8 cellular contexts compared by ENCODE assay signal in the genomic region with DNA sequence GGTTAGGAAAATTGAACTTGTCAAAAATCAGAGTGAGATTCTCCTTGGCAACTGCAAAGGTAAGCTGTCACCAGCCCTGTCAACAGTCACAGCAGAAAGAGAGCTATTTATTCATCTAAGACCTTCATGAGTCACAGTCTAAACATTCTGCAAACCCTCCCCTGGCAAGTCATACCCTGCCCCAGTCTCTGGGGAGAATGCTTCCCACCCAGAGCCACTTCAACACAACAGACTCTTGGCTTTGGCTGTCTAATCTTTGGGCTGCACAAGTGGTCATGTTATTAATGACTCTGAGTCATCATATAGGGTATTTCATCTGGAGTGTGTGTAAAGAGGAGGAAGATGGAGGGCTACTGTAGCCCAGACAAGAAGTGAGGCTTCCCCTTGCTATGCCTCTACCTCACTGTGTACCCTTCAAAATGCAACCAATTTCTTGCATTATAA.
DNase-seq lines count a peak whose midpoint lies in the region; ATAC-seq and TF ChIP-seq lines count a peak whose summit lies in the region.

No MANE protein-coding gene starts in this region.

- no peak overlapping the region for H3K14ac ChIP-seq in neuronal stem cell (ENCODE audit: low read length)

- H3K4me1 Mint-ChIP-seq in activated CD4-positive, alpha-beta T cell treated with anti-CD3 and anti-CD28 coated beads, Interleukin-2, amount 10 ng/mL, durations not matched to agents 7 days and 5 days = no peaks in the 10 kb centered on the region

- TF ChIP-seq CTCF in AG09309 (IDR thresholded peaks at IDR 0.05; ENCODE audit: control insufficient read depth, insufficient read depth, low read depth, low read length, missing control alignments) (no peak), psoas muscle (IDR thresholded peaks at IDR 0.05) (no peak)

- CTCF ChIA-PET in activated CD4-positive, alpha-beta T cell treated with anti-CD3 and anti-CD28 coated beads, Interleukin-2, amount 10 ng/mL, durations not matched to agents 7 days and 5 days (lab: Charles Lee) = no interaction called here

- H4K91ac ChIP-seq in neuronal stem cell (ENCODE audit: low read depth, low read length, poor library complexity) = no peak overlapping the region

- no peak overlapping the region for H4K8ac ChIP-seq in neuronal stem cell (ENCODE audit: low read depth, low read length)

- H2BK5ac ChIP-seq in neuronal stem cell (ENCODE audit: low read length) = no peak overlapping the region

- POLR2A ChIA-PET in activated CD4-positive, alpha-beta T cell treated with anti-CD3 and anti-CD28 coated beads, Interleukin-2, amount 10 ng/mL, durations not matched to agents 7 days and 5 days (lab: Charles Lee) = no interaction called here

- no peaks in the 10 kb centered on the region for H3K36me3 ChIP-seq in psoas muscle (ENCODE audit: insufficient read depth in 1 of 2, low read depth in 1 of 2)
- H3K36me3 ChIP-seq in neuronal stem cell (replicated peaks in 1 of 2; ENCODE audit: control insufficient read depth in 2 of 2, insufficient read depth in 2 of 2, low read length in 2 of 2) = no peaks in the 10 kb centered on the region

- H2AFZ ChIP-seq in neuronal stem cell (ENCODE audit: low read length) = no peak overlapping the region

- no peak overlapping the region for H2BK12ac ChIP-seq in neuronal stem cell (ENCODE audit: low read length)

- no peak overlapping the region for H3K27ac Mint-ChIP-seq in activated CD4-positive, alpha-beta T cell treated with anti-CD3 and anti-CD28 coated beads, Interleukin-2, amount 10 ng/mL, durations not matched to agents 7 days and 5 days

- H3K18ac ChIP-seq in neuronal stem cell (ENCODE audit: low read length) = no peak overlapping the region

- no peaks in the 10 kb centered on the region for H3K9me3 Mint-ChIP-seq in activated CD4-positive, alpha-beta T cell treated with anti-CD3 and anti-CD28 coated beads, Interleukin-2, amount 10 ng/mL, durations not matched to agents 7 days and 5 days

- H3K9me3 ChIP-seq in psoas muscle = no peaks in the 10 kb centered on the region
- no peaks in the 10 kb centered on the region for H3K9me3 ChIP-seq in neuronal stem cell (replicated peaks in 1 of 2; ENCODE audit: control insufficient read depth in 2 of 2, insufficient read depth in 1 of 2, low read depth in 1 of 2, low read length in 2 of 2)

- H3K27me3 Mint-ChIP-seq in activated CD4-positive, alpha-beta T cell treated with anti-CD3 and anti-CD28 coated beads, Interleukin-2, amount 10 ng/mL, durations not matched to agents 7 days and 5 days = no peaks in the 10 kb centered on the region

- H3K27ac ChIP-seq in psoas muscle (peak overlapping the region; percentile 72), neuronal stem cell (replicated peaks; ENCODE audit: low read length) (no peak overlapping the region)

- ATAC-seq in GM21723 (IDR thresholded peaks at IDR 0.05; ENCODE audit: unreplicated experiment) (peak; percentile 49), psoas muscle (peak; percentile 77 to 88 (median 82))

- H2BK120ac ChIP-seq in neuronal stem cell (ENCODE audit: low read depth, low read length) = no peak overlapping the region

- intact Hi-C loops in psoas muscle (cut with DNase I) = no loop called here

- H3K27me3 ChIP-seq in psoas muscle (ENCODE audit: insufficient read depth in 3 of 3, low read length in 2 of 3) = no peaks in the 10 kb centered on the region
- no peaks in the 10 kb centered on the region for H3K27me3 ChIP-seq in neuronal stem cell (ENCODE audit: control insufficient read depth in 3 of 3, insufficient read depth in 3 of 3, low read depth in 1 of 3, low read length in 3 of 3)

- no peaks in the 10 kb centered on the region for H3K36me3 Mint-ChIP-seq in activated CD4-positive, alpha-beta T cell treated with anti-CD3 and anti-CD28 coated beads, Interleukin-2, amount 10 ng/mL, durations not matched to agents 7 days and 5 days (ENCODE audit: low read depth)

- H2BK15ac ChIP-seq in neuronal stem cell (ENCODE audit: low read length) = no peak overlapping the region

- peak; percentile 66 for DNase-seq in AG09309 (ENCODE audit: low read depth)
- DNase-seq in NCI-H1436 (lab: John Stamatoyannopoulos, UW) = peak; percentile 82
- peak; percentile 15 for DNase-seq in dermis blood vessel endothelial cell
- peak; percentile 42 to 50 for DNase-seq in psoas muscle
- DNase-seq in neuronal stem cell (ENCODE audit: low spot score) = no peak
- DNase-seq in RPMI8226 = no peak
- no peak for DNase-seq in activated CD4-positive, alpha-beta T cell treated with anti-CD3 and anti-CD28 coated beads, Interleukin-2, amount 10 ng/mL, durations not matched to agents 7 days and 5 days

- no peak overlapping the region for H3K23ac ChIP-seq in neuronal stem cell (ENCODE audit: low read depth, low read length, poor library complexity)

- H3K4me3 ChIP-seq in AG09309 (ENCODE audit: control insufficient read depth, low read depth, low read length) (no peak overlapping the region), psoas muscle (no peak overlapping the region), neuronal stem cell (ENCODE audit: low read length in 2 of 2) (no peak overlapping the region)

- peaks cover 18% of the 10 kb centered on the region for H3K4me1 ChIP-seq in psoas muscle
- H3K4me1 ChIP-seq in neuronal stem cell (ENCODE audit: control insufficient read depth in 2 of 2, insufficient read depth in 1 of 2, low read depth in 1 of 2, low read length in 2 of 2) = peaks cover 0 to 3% of the 10 kb centered on the region in 2 donors

- no peak overlapping the region for H3K9ac ChIP-seq in neuronal stem cell (ENCODE audit: low read depth, low read length, poor library complexity)

- H3K4ac ChIP-seq in neuronal stem cell (ENCODE audit: low read length) = no peak overlapping the region

- no peak overlapping the region for H2AK5ac ChIP-seq in neuronal stem cell (ENCODE audit: low read depth, low read length)

- H3K4me2 ChIP-seq in neuronal stem cell (ENCODE audit: insufficient read depth, low read length, poor library complexity, severe bottlenecking) = no peak overlapping the region

- no peaks in the 10 kb centered on the region for H3K79me1 ChIP-seq in neuronal stem cell (ENCODE audit: low read depth, low read length)

- no peak overlapping the region for H3K4me3 Mint-ChIP-seq in activated CD4-positive, alpha-beta T cell treated with anti-CD3 and anti-CD28 coated beads, Interleukin-2, amount 10 ng/mL, durations not matched to agents 7 days and 5 days

Comparison
In these comparisons a context has a peak if more than half of its experiments do, and no peak if none do; other contexts are left out.
1. DNase-seq: peak in AG09309 (single experiment), NCI-H1436 (single experiment), dermis blood vessel endothelial cell (single experiment) and psoas muscle (2 of 2); none in neuronal stem cell (single experiment), RPMI8226 (single experiment) and activated CD4-positive, alpha-beta T cell treated with anti-CD3 and anti-CD28 coated beads, Interleukin-2, amount 10 ng/mL, durations not matched to agents 7 days and 5 days (single experiment).